8 cellular contexts compared by ENCODE assay signal in genomic region chr10:74081192-74081803, GRCh38.
DNase-seq lines count a peak whose midpoint lies in the region; ATAC-seq and TF ChIP-seq lines count a peak whose summit lies in the region.

No MANE protein-coding gene starts in this region.

- no peaks in the 10 kb centered on the region for H3K9me3 Mint-ChIP-seq in neural crest cell

- H3K4me1 Mint-ChIP-seq in neural crest cell, result peaks cover 4% of the 10 kb centered on the region

- H3K27ac Mint-ChIP-seq in neural crest cell (ENCODE audit: unreplicated experiment), result no peak overlapping the region

- TF ChIP-seq CTCF in A673 (conservative IDR thresholded peaks at IDR 0.05; ENCODE audit: low read depth, low read length) (peak; percentile 87), GM12864 (IDR thresholded peaks at IDR 0.05; ENCODE audit: low read depth, low read length, missing control alignments) (peak; percentile 75), fibroblast of lung (conservative IDR thresholded peaks at IDR 0.05 in 1 of 2, IDR thresholded peaks at IDR 0.05 in 1 of 2; ENCODE audit: low read depth in 1 of 2, low read length in 2 of 2) (peak; percentile 87), neural crest cell (conservative IDR thresholded peaks at IDR 0.05) (peak; percentile 75)

- no peaks in the 10 kb centered on the region for H3K27me3 ChIP-seq in A673 (replicated peaks; ENCODE audit: insufficient read depth, low read depth, low read length, poor library complexity)
- no peaks in the 10 kb centered on the region for H3K27me3 ChIP-seq in fibroblast of lung (ENCODE audit: control insufficient read depth, insufficient read depth, low read length)

- H3K9me3 ChIP-seq in A673 (ENCODE audit: low read depth, low read length, poor library complexity, severe bottlenecking) (no peaks in the 10 kb centered on the region), fibroblast of lung (ENCODE audit: control insufficient read depth, insufficient read depth, low read depth, low read length) (no peaks in the 10 kb centered on the region)

- H3K36me3 ChIP-seq in A673 (ENCODE audit: insufficient read depth, low read length, poor library complexity, severe bottlenecking), result peaks cover 15% of the 10 kb centered on the region
- peaks cover 6% of the 10 kb centered on the region for H3K36me3 ChIP-seq in fibroblast of lung (ENCODE audit: control insufficient read depth, insufficient read depth, low read length)

- no peak overlapping the region for H3K4me2 ChIP-seq in fibroblast of lung (ENCODE audit: extremely low read depth, insufficient read depth, low read length)

- H3K27me3 Mint-ChIP-seq in neural crest cell (ENCODE audit: low read depth), result no peaks in the 10 kb centered on the region

- no TSS peak for BruUV-seq in A673 (replicated peaks; lab: Mats Ljungman, UMichigan)

- DNase-seq in A673 (ENCODE audit: low spot score) (peak; percentile 84), GM12864 (ENCODE audit: low read depth) (no peak), NCI-H2227 (lab: John Stamatoyannopoulos, UW; ENCODE audit: unreplicated experiment) (peak; percentile 29), fibroblast of lung (ENCODE audit: low read depth in 2 of 2) (peak; percentile 50 to 76), neural crest cell (ENCODE audit: low read depth, low spot score) (peak; percentile 47), OCI-M2 (lab: John Stamatoyannopoulos, UW; ENCODE audit: unreplicated experiment) (no peak)
- DNase-seq in activated CD4-positive, alpha-beta T cell treated with anti-CD3 and anti-CD28 coated beads, Interleukin-2, amount 50 U/mL, for 48 hours, result peak; percentile 25 to 47

- intact Hi-C loops in A673 (cut with micrococcal nuclease; ENCODE audit: unreplicated experiment), result loop anchor here (1.0 to 2.0 kb wide), 3 partner anchors 70 to 195 kb away; no protein-coding TSS in a partner anchor

- H2AFZ ChIP-seq in fibroblast of lung (ENCODE audit: low read length), result no peak overlapping the region

- ATAC-seq in GM21529 (IDR thresholded peaks at IDR 0.05; ENCODE audit: unreplicated experiment), result no peak

- peaks cover 36% of the 10 kb centered on the region for H3K79me2 ChIP-seq in fibroblast of lung (ENCODE audit: control insufficient read depth, insufficient read depth, low read length)

- no peaks in the 10 kb centered on the region for H3K36me3 Mint-ChIP-seq in neural crest cell (ENCODE audit: low read depth)

- H3K27ac ChIP-seq in A673 (ENCODE audit: low read depth, low read length, poor library complexity, severe bottlenecking) (peak overlapping the region; percentile 90), fibroblast of lung (ENCODE audit: insufficient read depth, low read length) (no peak overlapping the region)

- H3K4me3 ChIP-seq in A673 (ENCODE audit: low read depth, low read length, poor library complexity, severe bottlenecking) (no peak overlapping the region), GM12864 (ENCODE audit: low read depth, low read length) (no peak overlapping the region), fibroblast of lung (replicated peaks in 1 of 4; ENCODE audit: control extremely low read depth in 1 of 4, insufficient read depth in 1 of 4, low read depth in 3 of 4, low read length in 4 of 4) (no peak overlapping the region)

- H3K4me3 Mint-ChIP-seq in neural crest cell, result no peak overlapping the region

- no peak overlapping the region for H3K9ac ChIP-seq in fibroblast of lung (ENCODE audit: insufficient read depth, low read length)

- H3K4me1 ChIP-seq in A673 (ENCODE audit: insufficient read depth, low read length, poor library complexity, severe bottlenecking) (peaks cover 56% of the 10 kb centered on the region), fibroblast of lung (ENCODE audit: control insufficient read depth, extremely low read depth, insufficient read depth, low read length) (peaks cover 14% of the 10 kb centered on the region)

- H4K20me1 ChIP-seq in fibroblast of lung (ENCODE audit: control insufficient read depth, extremely low read depth, insufficient read depth, low read length), result no peaks in the 10 kb centered on the region

- CTCF ChIA-PET in A673 (lab: Charles Lee), result interaction anchor here (0.5 to 3.0 kb wide), 14 partner anchors 9 to 632 kb away, joined by 3 to 29 read pairs (median 4); no protein-coding TSS in a partner anchor

- POLR2A ChIA-PET in A673 (lab: Charles Lee; ENCODE audit: low non-redundant PET), result no interaction called here

Comparison
In these comparisons a context has a peak if more than half of its experiments do, and no peak if none do; other contexts are left out.
1. DNase-seq: peak in A673 (single experiment), NCI-H2227 (single experiment), activated CD4-positive, alpha-beta T cell treated with anti-CD3 and anti-CD28 coated beads, Interleukin-2, amount 50 U/mL, for 48 hours (2 of 2), fibroblast of lung (2 of 2) and neural crest cell (single experiment); none in GM12864 (single experiment) and OCI-M2 (single experiment).
2. Peak in every context shown above with its lines, with median percentiles within 50 percentile points of each other: CTCF ChIP-seq.